1 cellular context compared by ENCODE assay signal in genomic region chr15:25797035-25797434, GRCh38.
TF ChIP-seq lines count a peak whose summit lies in the region.

No MANE protein-coding gene starts in this region.

TF ChIP-seq in IMR-90, 13 proteins besides CTCF, POLR2A, EP300 and RAD21:
- TF ChIP-seq BHLHE40 (IDR thresholded peaks at IDR 0.05; ENCODE audit: low read depth, low read length) (no peak), RFX5 (IDR thresholded peaks at IDR 0.05; ENCODE audit: low read depth, low read length) (no peak), RCOR1 (IDR thresholded peaks at IDR 0.05; ENCODE audit: insufficient replicate concordance, low read length) (no peak)
